ENCODE assay signal across 24 cellular contexts in genomic region chr1:168758503-168758902, GRCh38. TPM values are rescaled to one million over a fixed set of nuclear protein-coding genes. Genes with fewer than 3 reads are reported as not detected.
DNase-seq lines count a peak whose midpoint lies in the region; ATAC-seq, FAIRE-seq and TF ChIP-seq lines count a peak whose summit lies in the region.
"Had no signal": no experiment of that assay in that cellular context is flagged by ENCODE, and none has a peak within 500 bp of the region (broad histone marks: within the 10 kb centered on the region; RNA-seq: fewer than 3 reads in every experiment).

No MANE protein-coding gene starts in this region.

- TF ChIP-seq CTCF in D721Med (IDR thresholded peaks at IDR 0.05; ENCODE audit: insufficient read depth, missing control alignments) (no peak), HCT116 (IDR thresholded peaks at IDR 0.05 in 2 of 3, conservative IDR thresholded peaks at IDR 0.05 in 1 of 3; ENCODE audit: borderline replicate concordance in 1 of 3, insufficient read depth in 1 of 3, low read depth in 2 of 3, low read length in 2 of 3) (no peak)

- H3K9ac ChIP-seq in HCT116 (ENCODE audit: low read length), result no peak overlapping the region
- H3K9ac ChIP-seq: BLaER1 had no signal

- no peak for TF ChIP-seq POLR2A in HCT116 (IDR thresholded peaks at IDR 0.05; ENCODE audit: borderline replicate concordance, extremely low read depth, insufficient read depth, insufficient read length)

- CTCF ChIA-PET in HCT116 (lab: Charles Lee), result no interaction called here
- CTCF ChIA-PET in naive thymus-derived CD4-positive, alpha-beta T cell (lab: Charles Lee), result no interaction called here

- peak overlapping the region; percentile 19 for H2AFZ ChIP-seq in HCT116 (ENCODE audit: low read depth, low read length, poor library complexity, severe bottlenecking)

- no peaks in the 10 kb centered on the region for H3K36me3 ChIP-seq in HCT116 (ENCODE audit: control insufficient read depth in 1 of 2, insufficient read depth in 2 of 2, low read length in 2 of 2)
- no peaks in the 10 kb centered on the region for H3K36me3 ChIP-seq in naive thymus-derived CD4-positive, alpha-beta T cell (ENCODE audit: control insufficient read depth in 2 of 3, insufficient read depth in 3 of 3, low read length in 3 of 3)
- H3K36me3 ChIP-seq: BE2C, BLaER1 had no signal

- no peak for TF ChIP-seq RAD21 in HCT116 (IDR thresholded peaks at IDR 0.05; ENCODE audit: low read depth)

- no peak for ATAC-seq in HCT116
- no peak for ATAC-seq in naive thymus-derived CD4-positive, alpha-beta T cell

- H3K4me1 ChIP-seq in HCT116 (ENCODE audit: control insufficient read depth in 1 of 2, insufficient read depth in 2 of 2, low read length in 2 of 2), result no peaks in the 10 kb centered on the region
- no peaks in the 10 kb centered on the region for H3K4me1 ChIP-seq in naive thymus-derived CD4-positive, alpha-beta T cell (ENCODE audit: control insufficient read depth in 2 of 2, insufficient read depth in 2 of 2, low read length in 2 of 2)

- RAD21 ChIA-PET in HCT116 (lab: Charles Lee; ENCODE audit: low non-redundant PET in 1 of 2, low total read pairs in 2 of 2, uncharacterized antibody in 2 of 2, unreplicated experiment in 2 of 2), result no interaction called here

- H3K9me2 ChIP-seq in HCT116 (ENCODE audit: insufficient read depth), result no peaks in the 10 kb centered on the region

- H3K27ac Mint-ChIP-seq in naive thymus-derived CD4-positive, alpha-beta T cell, result no peak overlapping the region
- H3K27ac Mint-ChIP-seq: CD4-positive, alpha-beta memory T cell; CD4-positive, CD25-positive, alpha-beta regulatory T cell; CD8-positive, alpha-beta memory T cell had no signal

- no peaks in the 10 kb centered on the region for H4K20me1 ChIP-seq in HCT116 (ENCODE audit: insufficient read depth)
- H4K20me1 ChIP-seq: BLaER1 had no signal

- no peaks in the 10 kb centered on the region for H3K4me1 Mint-ChIP-seq in naive thymus-derived CD4-positive, alpha-beta T cell
- H3K4me1 Mint-ChIP-seq: CD14-positive monocyte; CD4-positive, alpha-beta memory T cell; CD4-positive, CD25-positive, alpha-beta regulatory T cell; CD8-positive, alpha-beta memory T cell had no signal

- intact Hi-C loops in HCT116 (cut with micrococcal nuclease), result no loop called here
- intact Hi-C loops in naive thymus-derived CD4-positive, alpha-beta T cell (cut with micrococcal nuclease), result no loop called here

- POLR2A ChIA-PET in HCT116 (lab: Charles Lee), result no interaction called here
- POLR2A ChIA-PET in naive thymus-derived CD4-positive, alpha-beta T cell (lab: Charles Lee), result no interaction called here

- H3K4me3 ChIP-seq in HCT116 (replicated peaks in 1 of 2; ENCODE audit: low read depth in 1 of 2, low read length in 2 of 2), result no peak overlapping the region
- no peak overlapping the region for H3K4me3 ChIP-seq in naive thymus-derived CD4-positive, alpha-beta T cell (ENCODE audit: low read length)
- H3K4me3 ChIP-seq: BLaER1 had no signal

- no peaks in the 10 kb centered on the region for H3K27me3 ChIP-seq in HCT116 (ENCODE audit: insufficient read depth, low read length)
- H3K27me3 ChIP-seq in naive thymus-derived CD4-positive, alpha-beta T cell (ENCODE audit: control insufficient read depth in 2 of 2, insufficient read depth in 2 of 2, low read length in 2 of 2), result no peaks in the 10 kb centered on the region
- H3K27me3 ChIP-seq: BE2C, BLaER1 had no signal

- H3K4me2 ChIP-seq in HCT116 (ENCODE audit: low read length), result no peak overlapping the region
- H3K4me2 ChIP-seq: BLaER1 had no signal

- BruUV-seq in HCT116 (replicated peaks; lab: Mats Ljungman, UMichigan), result no TSS peak

- H3K27ac ChIP-seq in HCT116 (ENCODE audit: low read depth, low read length), result no peak overlapping the region
- no peak overlapping the region for H3K27ac ChIP-seq in naive thymus-derived CD4-positive, alpha-beta T cell (ENCODE audit: low read depth, low read length)
- H3K27ac ChIP-seq: BLaER1 had no signal

- H3K9me3 Mint-ChIP-seq in naive thymus-derived CD4-positive, alpha-beta T cell, result no peaks in the 10 kb centered on the region
- H3K9me3 Mint-ChIP-seq: CD4-positive, alpha-beta memory T cell; CD8-positive, alpha-beta memory T cell had no signal

- FAIRE-seq in D721Med (lab: Jason Lieb, UNC), result peak; percentile 16
- FAIRE-seq: A204.1, G401.6, GM12891, GM19239 had no signal

- no peaks in the 10 kb centered on the region for H3K79me2 ChIP-seq in HCT116 (ENCODE audit: insufficient read depth, low read length)

- no peak for DNase-seq in D721Med (ENCODE audit: insufficient read length, low spot score)
- no peak for DNase-seq in HCT116 (ENCODE audit: low read depth, low spot score)
- DNase-seq in NCI-H82 treated with DMSO at 0.1 percent for 48 hours (lab: John Stamatoyannopoulos, UW; ENCODE audit: unreplicated experiment), result peak; percentile 94
- DNase-seq in islet precursor cell, result no peak
- DNase-seq in naive thymus-derived CD4-positive, alpha-beta T cell, result no peak
- DNase-seq in HK-2 (ENCODE audit: unreplicated experiment), result no peak
- DNase-seq: 8988T; ACHN; BE2C; C1 segment of cervical spinal cord; CD4-positive, alpha-beta memory T cell; CD4-positive, CD25-positive, alpha-beta regulatory T cell; CD8-positive, alpha-beta memory T cell; COR-L47; DMS79 treated with DMSO at 0.1 percent for 48 hours; GF-D8 had no signal

- no peak overlapping the region for H3K4me3 Mint-ChIP-seq in naive thymus-derived CD4-positive, alpha-beta T cell
- H3K4me3 Mint-ChIP-seq: CD14-positive monocyte; CD4-positive, alpha-beta memory T cell; CD4-positive, CD25-positive, alpha-beta regulatory T cell; CD8-positive, alpha-beta memory T cell had no signal

- no peaks in the 10 kb centered on the region for H3K36me3 Mint-ChIP-seq in naive thymus-derived CD4-positive, alpha-beta T cell
- H3K36me3 Mint-ChIP-seq: CD14-positive monocyte; CD4-positive, alpha-beta memory T cell; CD4-positive, CD25-positive, alpha-beta regulatory T cell; CD8-positive, alpha-beta memory T cell had no signal

- H3K9me3 ChIP-seq in HCT116 (ENCODE audit: control insufficient read depth in 1 of 2, insufficient read depth in 1 of 2, low read depth in 1 of 2, low read length in 2 of 2), result no peaks in the 10 kb centered on the region
- no peaks in the 10 kb centered on the region for H3K9me3 ChIP-seq in naive thymus-derived CD4-positive, alpha-beta T cell (ENCODE audit: control insufficient read depth in 2 of 3, low read length in 3 of 3)
- H3K9me3 ChIP-seq: BE2C, BLaER1 had no signal

- peaks cover 0 to 7% (median 4%) of the 10 kb centered on the region in 5 donors for H3K27me3 Mint-ChIP-seq in naive thymus-derived CD4-positive, alpha-beta T cell
- H3K27me3 Mint-ChIP-seq: CD8-positive, alpha-beta memory T cell had no signal

TF ChIP-seq in HCT116, 20 proteins besides CTCF, POLR2A, EP300 and RAD21 (continues in another document):
- TF ChIP-seq ZNF274 (IDR thresholded peaks at IDR 0.05; ENCODE audit: low read depth, low read length) (no peak), ZBTB33 (IDR thresholded peaks at IDR 0.05; ENCODE audit: extremely low read depth, insufficient replicate concordance, low read length) (no peak), YY1 (IDR thresholded peaks at IDR 0.05; ENCODE audit: extremely low read depth, insufficient replicate concordance, low read depth, low read length) (no peak), CBX3 (IDR thresholded peaks at IDR 0.05; ENCODE audit: low read depth) (no peak), ELF1 (IDR thresholded peaks at IDR 0.05; ENCODE audit: borderline replicate concordance, low read depth) (no peak), SIN3A (IDR thresholded peaks at IDR 0.05; ENCODE audit: low read depth) (no peak), SRF (IDR thresholded peaks at IDR 0.05; ENCODE audit: low read depth) (no peak), JUND (IDR thresholded peaks at IDR 0.05) (no peak)
- TF ChIP-seq, protein P1, sequence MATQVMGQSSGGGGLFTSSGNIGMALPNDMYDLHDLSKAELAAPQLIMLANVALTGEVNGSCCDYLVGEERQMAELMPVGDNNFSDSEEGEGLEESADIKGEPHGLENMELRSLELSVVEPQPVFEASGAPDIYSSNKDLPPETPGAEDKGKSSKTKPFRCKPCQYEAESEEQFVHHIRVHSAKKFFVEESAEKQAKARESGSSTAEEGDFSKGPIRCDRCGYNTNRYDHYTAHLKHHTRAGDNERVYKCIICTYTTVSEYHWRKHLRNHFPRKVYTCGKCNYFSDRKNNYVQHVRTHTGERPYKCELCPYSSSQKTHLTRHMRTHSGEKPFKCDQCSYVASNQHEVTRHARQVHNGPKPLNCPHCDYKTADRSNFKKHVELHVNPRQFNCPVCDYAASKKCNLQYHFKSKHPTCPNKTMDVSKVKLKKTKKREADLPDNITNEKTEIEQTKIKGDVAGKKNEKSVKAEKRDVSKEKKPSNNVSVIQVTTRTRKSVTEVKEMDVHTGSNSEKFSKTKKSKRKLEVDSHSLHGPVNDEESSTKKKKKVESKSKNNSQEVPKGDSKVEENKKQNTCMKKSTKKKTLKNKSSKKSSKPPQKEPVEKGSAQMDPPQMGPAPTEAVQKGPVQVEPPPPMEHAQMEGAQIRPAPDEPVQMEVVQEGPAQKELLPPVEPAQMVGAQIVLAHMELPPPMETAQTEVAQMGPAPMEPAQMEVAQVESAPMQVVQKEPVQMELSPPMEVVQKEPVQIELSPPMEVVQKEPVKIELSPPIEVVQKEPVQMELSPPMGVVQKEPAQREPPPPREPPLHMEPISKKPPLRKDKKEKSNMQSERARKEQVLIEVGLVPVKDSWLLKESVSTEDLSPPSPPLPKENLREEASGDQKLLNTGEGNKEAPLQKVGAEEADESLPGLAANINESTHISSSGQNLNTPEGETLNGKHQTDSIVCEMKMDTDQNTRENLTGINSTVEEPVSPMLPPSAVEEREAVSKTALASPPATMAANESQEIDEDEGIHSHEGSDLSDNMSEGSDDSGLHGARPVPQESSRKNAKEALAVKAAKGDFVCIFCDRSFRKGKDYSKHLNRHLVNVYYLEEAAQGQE (IDR thresholded peaks at IDR 0.05; ENCODE audit: low read depth), result no peak

RNA-seq across cellular contexts. Expression of gene DPT, which starts 29.5 kb away (rescaled TPM):
- total RNA-seq in HCT116 (2021; ENCODE audit: unreplicated experiment), result not detected
- not detected in 2 replicates for polyA plus RNA-seq in HCT116 (2012)
- total RNA-seq in naive thymus-derived CD4-positive, alpha-beta T cell, result not detected
- polyA plus RNA-seq in naive thymus-derived CD4-positive, alpha-beta T cell, result not detected
- total RNA-seq: A673; CD4-positive, alpha-beta memory T cell; CD4-positive, CD25-positive, alpha-beta regulatory T cell; CD8-positive, alpha-beta memory T cell had no signal
- polyA plus RNA-seq: AG04450; CD14-positive monocyte; CD4-positive, alpha-beta memory T cell; CD4-positive, CD25-positive, alpha-beta regulatory T cell; CD8-positive, alpha-beta memory T cell had no signal
